In genomic region chr14:28565345-28565744, GRCh38 we compare ENCODE assay signal across 8 cellular contexts.
"Had no signal": no experiment of that assay in that cellular context is flagged by ENCODE, and none has a peak within 500 bp of the region (broad histone marks: within the 10 kb centered on the region; RNA-seq: fewer than 3 reads in every experiment).

No MANE protein-coding gene starts in this region.

- H3K4me3 Mint-ChIP-seq: GM23338, H9 had no signal

- H3K4me1 Mint-ChIP-seq: GM23338, H9, IgD-negative memory B cell had no signal

- H3K9me3 Mint-ChIP-seq: GM23338 had no signal

- H3K27ac ChIP-seq: HL-60 had no signal

- ATAC-seq: GM23338, HepG2 had no signal

- DNase-seq: H9, HCEC 1CT had no signal

- FAIRE-seq: H1, H54, HepG2 had no signal

- H3K4me3 ChIP-seq: GM23338 had no signal

- H3K36me3 Mint-ChIP-seq: IgD-negative memory B cell had no signal

- H3K27me3 Mint-ChIP-seq: IgD-negative memory B cell had no signal

- H3K27ac Mint-ChIP-seq: GM23338, H9, IgD-negative memory B cell had no signal
